In the genomic region with DNA sequence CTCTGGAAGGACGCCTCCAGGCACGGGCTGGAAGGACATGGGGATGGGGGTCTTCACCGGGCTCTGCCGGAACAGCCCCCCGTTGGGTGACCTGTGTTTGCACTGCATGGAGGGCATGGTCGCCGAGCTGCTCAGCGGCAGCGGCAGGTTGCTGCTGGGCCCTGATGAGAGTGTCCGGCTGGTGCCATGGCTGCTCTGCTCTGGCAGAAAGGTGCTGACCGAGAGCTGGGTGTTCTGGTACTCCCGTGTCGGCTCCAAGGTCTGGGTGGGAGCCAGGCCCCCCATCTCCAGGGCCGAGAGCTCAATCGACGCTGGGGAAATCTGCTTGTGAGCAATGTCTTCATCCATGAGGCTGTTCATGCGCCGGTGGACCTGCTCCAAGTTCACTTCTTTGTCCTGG, we compare ENCODE assay signal across 16 cellular contexts.
DNase-seq lines count a peak whose midpoint lies in the region; ATAC-seq and TF ChIP-seq lines count a peak whose summit lies in the region.
"Had no signal": no experiment of that assay in that cellular context is flagged by ENCODE, and none has a peak within 500 bp of the region (broad histone marks: within the 10 kb centered on the region; RNA-seq: fewer than 3 reads in every experiment).

No MANE protein-coding gene starts in this region.

- intact Hi-C loops in activated CD4-positive, alpha-beta T cell treated with anti-CD3 and anti-CD28 coated beads, Interleukin-2, amount 10 ng/mL, durations not matched to agents 24 days and 14 days (cut with micrococcal nuclease): no loop called here
- intact Hi-C loops in esophagus muscularis mucosa (cut with DNase I): no loop called here

- H3K9me3 ChIP-seq in esophagus muscularis mucosa: no peaks in the 10 kb centered on the region
- H3K9me3 ChIP-seq: BLaER1, Caco-2 had no signal

- CTCF ChIA-PET in activated CD4-positive, alpha-beta T cell treated with anti-CD3 and anti-CD28 coated beads, Interleukin-2, amount 10 ng/mL, durations not matched to agents 7 days and 5 days (lab: Charles Lee): interaction anchor here (0.5 to 1.1 kb wide), 2 partner anchors 11 to 780 kb away, joined by 3 read pairs; no protein-coding TSS in a partner anchor

- no peaks in the 10 kb centered on the region for H3K36me3 Mint-ChIP-seq in activated CD4-positive, alpha-beta T cell treated with anti-CD3 and anti-CD28 coated beads, Interleukin-2, amount 10 ng/mL, durations not matched to agents 24 days and 14 days (ENCODE audit: low read depth)
- H3K36me3 Mint-ChIP-seq in activated CD4-positive, alpha-beta T cell treated with anti-CD3 and anti-CD28 coated beads, Interleukin-2, amount 10 ng/mL, durations not matched to agents 7 days and 5 days (ENCODE audit: low read depth): no peaks in the 10 kb centered on the region
- no peaks in the 10 kb centered on the region for H3K36me3 Mint-ChIP-seq in osteocyte (ENCODE audit: unreplicated experiment)

- H3K27ac Mint-ChIP-seq in activated CD4-positive, alpha-beta T cell treated with anti-CD3 and anti-CD28 coated beads, Interleukin-2, amount 10 ng/mL, durations not matched to agents 24 days and 14 days: no peak overlapping the region
- H3K27ac Mint-ChIP-seq in activated CD4-positive, alpha-beta T cell treated with anti-CD3 and anti-CD28 coated beads, Interleukin-2, amount 10 ng/mL, durations not matched to agents 7 days and 5 days: no peak overlapping the region
- no peak overlapping the region for H3K27ac Mint-ChIP-seq in osteocyte (ENCODE audit: unreplicated experiment)

- no peak overlapping the region for H3K4me3 ChIP-seq in esophagus muscularis mucosa
- H3K4me3 ChIP-seq: BLaER1 had no signal

- POLR2A ChIA-PET in activated CD4-positive, alpha-beta T cell treated with anti-CD3 and anti-CD28 coated beads, Interleukin-2, amount 10 ng/mL, durations not matched to agents 7 days and 5 days (lab: Charles Lee): no interaction called here

- no peaks in the 10 kb centered on the region for H3K4me1 ChIP-seq in esophagus muscularis mucosa
- H3K4me1 ChIP-seq: BLaER1, Caco-2 had no signal

- H3K36me3 ChIP-seq in esophagus muscularis mucosa: no peaks in the 10 kb centered on the region
- H3K36me3 ChIP-seq: BLaER1 had no signal

- peak; percentile 46 for DNase-seq in activated CD4-positive, alpha-beta T cell treated with anti-CD3 and anti-CD28 coated beads, Interleukin-2, amount 10 ng/mL, durations not matched to agents 24 days and 14 days
- no peak for DNase-seq in activated CD4-positive, alpha-beta T cell treated with anti-CD3 and anti-CD28 coated beads, Interleukin-2, amount 10 ng/mL, durations not matched to agents 7 days and 5 days
- DNase-seq in esophagus muscularis mucosa (ENCODE audit: extremely low spot score): peak; percentile 68
- peak; percentile 82 for DNase-seq in osteocyte (ENCODE audit: extremely low spot score, unreplicated experiment)
- no peak for DNase-seq in HUDEP-2 (lab: John Stamatoyannopoulos, UW; ENCODE audit: unreplicated experiment in 76 of 76)
- no peak for DNase-seq in anterior cingulate cortex (lab: John Stamatoyannopoulos, UW)
- DNase-seq: AML-193; Caco-2; CD8-positive, alpha-beta memory T cell; DND-41; GDM1 had no signal

- no peak overlapping the region for H3K27ac ChIP-seq in esophagus muscularis mucosa (replicated peaks in 1 of 4)
- H3K27ac ChIP-seq: 22Rv1, BLaER1, HL-60 had no signal

- H3K4me3 Mint-ChIP-seq in activated CD4-positive, alpha-beta T cell treated with anti-CD3 and anti-CD28 coated beads, Interleukin-2, amount 10 ng/mL, durations not matched to agents 24 days and 14 days: no peak overlapping the region
- no peak overlapping the region for H3K4me3 Mint-ChIP-seq in activated CD4-positive, alpha-beta T cell treated with anti-CD3 and anti-CD28 coated beads, Interleukin-2, amount 10 ng/mL, durations not matched to agents 7 days and 5 days
- H3K4me3 Mint-ChIP-seq in osteocyte (ENCODE audit: unreplicated experiment): no peak overlapping the region

- 84% methylated on average over 10 of the region's 18 CpGs for WGBS in esophagus muscularis mucosa

- no peak for TF ChIP-seq EP300 in esophagus muscularis mucosa (IDR thresholded peaks at IDR 0.05)

- H3K27me3 Mint-ChIP-seq in activated CD4-positive, alpha-beta T cell treated with anti-CD3 and anti-CD28 coated beads, Interleukin-2, amount 10 ng/mL, durations not matched to agents 24 days and 14 days: peaks cover 24% of the 10 kb centered on the region
- peaks cover 8% of the 10 kb centered on the region for H3K27me3 Mint-ChIP-seq in activated CD4-positive, alpha-beta T cell treated with anti-CD3 and anti-CD28 coated beads, Interleukin-2, amount 10 ng/mL, durations not matched to agents 7 days and 5 days
- no peaks in the 10 kb centered on the region for H3K27me3 Mint-ChIP-seq in osteocyte (ENCODE audit: unreplicated experiment)

- no peak for TF ChIP-seq POLR2A in esophagus muscularis mucosa (IDR thresholded peaks at IDR 0.05; ENCODE audit: low read depth)

- H3K27me3 ChIP-seq in esophagus muscularis mucosa: no peaks in the 10 kb centered on the region
- H3K27me3 ChIP-seq: BLaER1 had no signal

- ATAC-seq in GM21423 (IDR thresholded peaks at IDR 0.05; ENCODE audit: unreplicated experiment): no peak
- ATAC-seq: HCT116 had no signal

- no peak for TF ChIP-seq CTCF in esophagus muscularis mucosa (IDR thresholded peaks at IDR 0.05)
- TF ChIP-seq CTCF in osteocyte (IDR thresholded peaks at IDR 0.05): no peak

- H3K9me3 Mint-ChIP-seq in activated CD4-positive, alpha-beta T cell treated with anti-CD3 and anti-CD28 coated beads, Interleukin-2, amount 10 ng/mL, durations not matched to agents 24 days and 14 days: no peaks in the 10 kb centered on the region
- H3K9me3 Mint-ChIP-seq in activated CD4-positive, alpha-beta T cell treated with anti-CD3 and anti-CD28 coated beads, Interleukin-2, amount 10 ng/mL, durations not matched to agents 7 days and 5 days: no peaks in the 10 kb centered on the region
- no peaks in the 10 kb centered on the region for H3K9me3 Mint-ChIP-seq in osteocyte (ENCODE audit: unreplicated experiment)

- H3K4me1 Mint-ChIP-seq in activated CD4-positive, alpha-beta T cell treated with anti-CD3 and anti-CD28 coated beads, Interleukin-2, amount 10 ng/mL, durations not matched to agents 24 days and 14 days: peaks cover 10% of the 10 kb centered on the region
- peaks cover 12% of the 10 kb centered on the region for H3K4me1 Mint-ChIP-seq in activated CD4-positive, alpha-beta T cell treated with anti-CD3 and anti-CD28 coated beads, Interleukin-2, amount 10 ng/mL, durations not matched to agents 7 days and 5 days
- H3K4me1 Mint-ChIP-seq in osteocyte (ENCODE audit: unreplicated experiment): no peaks in the 10 kb centered on the region

Comparison
In these comparisons a context has a peak if more than half of its experiments do, and no peak if none do; other contexts are left out.
1. DNase-seq: peak in activated CD4-positive, alpha-beta T cell treated with anti-CD3 and anti-CD28 coated beads, Interleukin-2, amount 10 ng/mL, durations not matched to agents 24 days and 14 days (single experiment), esophagus muscularis mucosa (single experiment) and osteocyte (single experiment); none in activated CD4-positive, alpha-beta T cell treated with anti-CD3 and anti-CD28 coated beads, Interleukin-2, amount 10 ng/mL, durations not matched to agents 7 days and 5 days (single experiment), HUDEP-2 (0 of 76) and anterior cingulate cortex (0 of 58).